1 cellular context compared by ENCODE assay signal in genomic region chr12:122730215-122731014, GRCh38.
A peak's percentile ranks its signal among the peaks of the same experiment; 100 is the strongest.
TF ChIP-seq lines count a peak whose summit lies in the region.

A gene with protein sequence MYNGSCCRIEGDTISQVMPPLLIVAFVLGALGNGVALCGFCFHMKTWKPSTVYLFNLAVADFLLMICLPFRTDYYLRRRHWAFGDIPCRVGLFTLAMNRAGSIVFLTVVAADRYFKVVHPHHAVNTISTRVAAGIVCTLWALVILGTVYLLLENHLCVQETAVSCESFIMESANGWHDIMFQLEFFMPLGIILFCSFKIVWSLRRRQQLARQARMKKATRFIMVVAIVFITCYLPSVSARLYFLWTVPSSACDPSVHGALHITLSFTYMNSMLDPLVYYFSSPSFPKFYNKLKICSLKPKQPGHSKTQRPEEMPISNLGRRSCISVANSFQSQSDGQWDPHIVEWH (minus strand): TSS chr12:122730844. CDS start chr12:122730339, 505 bp downstream.

TF ChIP-seq in HepG2, 621 proteins besides CTCF, POLR2A, EP300 and RAD21 (continued from another document):
- TF ChIP-seq REL (CRISPR knock-in tag; conservative IDR thresholded peaks at IDR 0.05) (no peak), ARID4A (CRISPR knock-in tag; IDR thresholded peaks at IDR 0.05; ENCODE audit: borderline replicate concordance) (peak; percentile 22), ZNF572 (CRISPR knock-in tag; IDR thresholded peaks at IDR 0.05) (peak; percentile 93; the same call in 1 of the 2 replicates), ZNF263 (CRISPR knock-in tag; IDR thresholded peaks at IDR 0.05) (peak; percentile 97), ZNF777 (CRISPR knock-in tag; IDR thresholded peaks at IDR 0.05) (peak; percentile 35; the same call in 1 of the 2 replicates), HIVEP1 (CRISPR knock-in tag; IDR thresholded peaks at IDR 0.05) (0 out of 2 replicates have a peak, but pooled peaks have one; percentile 20), ZNF556 (CRISPR knock-in tag; IDR thresholded peaks at IDR 0.05; ENCODE audit: borderline replicate concordance) (0 out of 2 replicates have a peak, but pooled peaks have one; percentile 20), ZBTB38 (CRISPR knock-in tag; IDR thresholded peaks at IDR 0.05) (peak; percentile 19; the same call in 1 of the 2 replicates), SIX1 (CRISPR knock-in tag; IDR thresholded peaks at IDR 0.05; ENCODE audit: borderline replicate concordance) (no peak), ZNF292 (CRISPR knock-in tag; IDR thresholded peaks at IDR 0.05; ENCODE audit: borderline replicate concordance, low read depth) (peak; percentile 39; the same call in 1 of the 2 replicates), RAD51 (IDR thresholded peaks at IDR 0.05; ENCODE audit: borderline replicate concordance) (no peak), MED8 (CRISPR knock-in tag; IDR thresholded peaks at IDR 0.05; ENCODE audit: insufficient replicate concordance) (peak; percentile 24), PHF20 (CRISPR knock-in tag; IDR thresholded peaks at IDR 0.05) (peak; percentile 27; the same call in 1 of the 2 replicates), SOX5 (CRISPR knock-in tag; IDR thresholded peaks at IDR 0.05; ENCODE audit: borderline replicate concordance) (0 out of 2 replicates have a peak, but pooled peaks have one; percentile 3), PPARG (CRISPR knock-in tag; conservative IDR thresholded peaks at IDR 0.05) (peak; percentile 82), KLF11 (CRISPR knock-in tag; IDR thresholded peaks at IDR 0.05) (0 out of 2 replicates have a peak, but pooled peaks have one; percentile 38), TAF1 (CRISPR knock-in tag; IDR thresholded peaks at IDR 0.05) (0 out of 2 replicates have a peak, but pooled peaks have one; percentile 27), ZNF124 (CRISPR knock-in tag; IDR thresholded peaks at IDR 0.05) (0 out of 2 replicates have a peak, but pooled peaks have one; percentile 14), SIN3A (IDR thresholded peaks at IDR 0.05; ENCODE audit: borderline replicate concordance, low read depth, low read length) (0 out of 2 replicates have a peak, but pooled peaks have one; percentile 27), ZNF747 (CRISPR knock-in tag; IDR thresholded peaks at IDR 0.05; ENCODE audit: borderline replicate concordance) (no peak), ZNF674 (CRISPR knock-in tag; IDR thresholded peaks at IDR 0.05; ENCODE audit: low read depth) (no peak), ZNF550 (CRISPR knock-in tag; IDR thresholded peaks at IDR 0.05; ENCODE audit: borderline replicate concordance) (no peak), ZFX (CRISPR knock-in tag; IDR thresholded peaks at IDR 0.05; ENCODE audit: low read depth) (peak; percentile 15; the same call in 1 of the 2 replicates), RXRB (CRISPR knock-in tag; IDR thresholded peaks at IDR 0.05; ENCODE audit: borderline replicate concordance) (peak; percentile 29), ZZZ3 (CRISPR knock-in tag; IDR thresholded peaks at IDR 0.05; ENCODE audit: borderline replicate concordance) (no peak), MTA1 (CRISPR knock-in tag; IDR thresholded peaks at IDR 0.05; ENCODE audit: borderline replicate concordance) (0 out of 2 replicates have a peak, but pooled peaks have one; percentile 6), MEF2D (CRISPR knock-in tag; IDR thresholded peaks at IDR 0.05) (0 out of 2 replicates have a peak, but pooled peaks have one; percentile 58), KDM5B (CRISPR knock-in tag; IDR thresholded peaks at IDR 0.05; ENCODE audit: borderline replicate concordance) (peak; percentile 58; the same call in 1 of the 2 replicates), HES4 (CRISPR knock-in tag; IDR thresholded peaks at IDR 0.05; ENCODE audit: borderline replicate concordance) (0 out of 2 replicates have a peak, but pooled peaks have one; percentile 44), SALL1 (CRISPR knock-in tag; IDR thresholded peaks at IDR 0.05) (peak; percentile 34; the same call in 1 of the 2 replicates), RXRA (CRISPR knock-in tag; IDR thresholded peaks at IDR 0.05) (peak; percentile 62), ERF (CRISPR knock-in tag; IDR thresholded peaks at IDR 0.05) (peak; percentile 33; the same call in 1 of the 2 replicates)
- TF ChIP-seq, protein P1, sequence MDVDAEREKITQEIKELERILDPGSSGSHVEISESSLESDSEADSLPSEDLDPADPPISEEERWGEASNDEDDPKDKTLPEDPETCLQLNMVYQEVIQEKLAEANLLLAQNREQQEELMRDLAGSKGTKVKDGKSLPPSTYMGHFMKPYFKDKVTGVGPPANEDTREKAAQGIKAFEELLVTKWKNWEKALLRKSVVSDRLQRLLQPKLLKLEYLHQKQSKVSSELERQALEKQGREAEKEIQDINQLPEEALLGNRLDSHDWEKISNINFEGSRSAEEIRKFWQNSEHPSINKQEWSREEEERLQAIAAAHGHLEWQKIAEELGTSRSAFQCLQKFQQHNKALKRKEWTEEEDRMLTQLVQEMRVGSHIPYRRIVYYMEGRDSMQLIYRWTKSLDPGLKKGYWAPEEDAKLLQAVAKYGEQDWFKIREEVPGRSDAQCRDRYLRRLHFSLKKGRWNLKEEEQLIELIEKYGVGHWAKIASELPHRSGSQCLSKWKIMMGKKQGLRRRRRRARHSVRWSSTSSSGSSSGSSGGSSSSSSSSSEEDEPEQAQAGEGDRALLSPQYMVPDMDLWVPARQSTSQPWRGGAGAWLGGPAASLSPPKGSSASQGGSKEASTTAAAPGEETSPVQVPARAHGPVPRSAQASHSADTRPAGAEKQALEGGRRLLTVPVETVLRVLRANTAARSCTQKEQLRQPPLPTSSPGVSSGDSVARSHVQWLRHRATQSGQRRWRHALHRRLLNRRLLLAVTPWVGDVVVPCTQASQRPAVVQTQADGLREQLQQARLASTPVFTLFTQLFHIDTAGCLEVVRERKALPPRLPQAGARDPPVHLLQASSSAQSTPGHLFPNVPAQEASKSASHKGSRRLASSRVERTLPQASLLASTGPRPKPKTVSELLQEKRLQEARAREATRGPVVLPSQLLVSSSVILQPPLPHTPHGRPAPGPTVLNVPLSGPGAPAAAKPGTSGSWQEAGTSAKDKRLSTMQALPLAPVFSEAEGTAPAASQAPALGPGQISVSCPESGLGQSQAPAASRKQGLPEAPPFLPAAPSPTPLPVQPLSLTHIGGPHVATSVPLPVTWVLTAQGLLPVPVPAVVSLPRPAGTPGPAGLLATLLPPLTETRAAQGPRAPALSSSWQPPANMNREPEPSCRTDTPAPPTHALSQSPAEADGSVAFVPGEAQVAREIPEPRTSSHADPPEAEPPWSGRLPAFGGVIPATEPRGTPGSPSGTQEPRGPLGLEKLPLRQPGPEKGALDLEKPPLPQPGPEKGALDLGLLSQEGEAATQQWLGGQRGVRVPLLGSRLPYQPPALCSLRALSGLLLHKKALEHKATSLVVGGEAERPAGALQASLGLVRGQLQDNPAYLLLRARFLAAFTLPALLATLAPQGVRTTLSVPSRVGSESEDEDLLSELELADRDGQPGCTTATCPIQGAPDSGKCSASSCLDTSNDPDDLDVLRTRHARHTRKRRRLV (CRISPR knock-in tag; IDR thresholded peaks at IDR 0.05): 0 out of 2 replicates have a peak, but pooled peaks have one; percentile 33
- TF ChIP-seq, protein P2, sequence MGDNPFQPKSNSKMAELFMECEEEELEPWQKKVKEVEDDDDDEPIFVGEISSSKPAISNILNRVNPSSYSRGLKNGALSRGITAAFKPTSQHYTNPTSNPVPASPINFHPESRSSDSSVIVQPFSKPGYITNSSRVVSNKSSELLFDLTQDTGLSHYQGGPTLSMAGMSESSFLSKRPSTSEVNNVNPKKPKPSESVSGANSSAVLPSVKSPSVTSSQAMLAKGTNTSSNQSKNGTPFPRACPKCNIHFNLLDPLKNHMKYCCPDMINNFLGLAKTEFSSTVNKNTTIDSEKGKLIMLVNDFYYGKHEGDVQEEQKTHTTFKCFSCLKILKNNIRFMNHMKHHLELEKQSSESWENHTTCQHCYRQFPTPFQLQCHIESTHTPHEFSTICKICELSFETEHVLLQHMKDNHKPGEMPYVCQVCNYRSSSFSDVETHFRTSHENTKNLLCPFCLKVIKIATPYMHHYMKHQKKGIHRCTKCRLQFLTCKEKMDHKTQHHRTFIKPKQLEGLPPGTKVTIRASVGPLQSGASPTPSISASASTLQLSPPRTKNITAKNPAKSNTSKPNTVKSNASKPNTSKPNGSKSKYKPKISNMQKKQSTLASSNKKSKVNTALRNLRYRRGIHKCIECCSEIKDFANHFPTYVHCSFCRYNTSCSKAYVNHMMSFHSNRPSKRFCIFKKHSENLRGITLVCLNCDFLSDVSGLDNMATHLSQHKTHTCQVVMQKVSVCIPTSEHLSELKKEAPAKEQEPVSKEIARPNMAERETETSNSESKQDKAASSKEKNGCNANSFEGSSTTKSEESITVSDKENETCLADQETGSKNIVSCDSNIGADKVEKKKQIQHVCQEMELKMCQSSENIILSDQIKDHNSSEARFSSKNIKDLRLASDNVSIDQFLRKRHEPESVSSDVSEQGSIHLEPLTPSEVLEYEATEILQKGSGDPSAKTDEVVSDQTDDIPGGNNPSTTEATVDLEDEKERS (CRISPR knock-in tag; IDR thresholded peaks at IDR 0.05): peak; percentile 55; the same call in 1 of the 2 replicates
- TF ChIP-seq, protein P3, sequence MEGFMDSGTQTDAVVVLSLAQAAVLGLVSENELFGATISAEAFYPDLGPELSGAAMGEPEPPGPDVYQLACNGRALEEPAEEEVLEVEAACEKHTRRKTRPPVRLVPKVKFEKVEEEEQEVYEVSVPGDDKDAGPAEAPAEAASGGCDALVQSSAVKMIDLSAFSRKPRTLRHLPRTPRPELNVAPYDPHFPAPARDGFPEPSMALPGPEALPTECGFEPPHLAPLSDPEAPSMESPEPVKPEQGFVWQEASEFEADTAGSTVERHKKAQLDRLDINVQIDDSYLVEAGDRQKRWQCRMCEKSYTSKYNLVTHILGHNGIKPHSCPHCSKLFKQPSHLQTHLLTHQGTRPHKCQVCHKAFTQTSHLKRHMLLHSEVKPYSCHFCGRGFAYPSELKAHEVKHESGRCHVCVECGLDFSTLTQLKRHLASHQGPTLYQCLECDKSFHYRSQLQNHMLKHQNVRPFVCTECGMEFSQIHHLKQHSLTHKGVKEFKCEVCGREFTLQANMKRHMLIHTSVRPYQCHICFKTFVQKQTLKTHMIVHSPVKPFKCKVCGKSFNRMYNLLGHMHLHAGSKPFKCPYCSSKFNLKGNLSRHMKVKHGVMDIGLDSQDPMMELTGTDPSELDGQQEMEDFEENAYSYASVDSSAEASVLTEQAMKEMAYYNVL (CRISPR knock-in tag; IDR thresholded peaks at IDR 0.05; ENCODE audit: borderline replicate concordance): peak; percentile 68; the same call in 1 of the 2 replicates
- TF ChIP-seq, protein P4, sequence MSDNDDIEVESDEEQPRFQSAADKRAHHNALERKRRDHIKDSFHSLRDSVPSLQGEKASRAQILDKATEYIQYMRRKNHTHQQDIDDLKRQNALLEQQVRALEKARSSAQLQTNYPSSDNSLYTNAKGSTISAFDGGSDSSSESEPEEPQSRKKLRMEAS (IDR thresholded peaks at IDR 0.05): 0 out of 2 replicates have a peak, but pooled peaks have one; percentile 22
- TF ChIP-seq, protein P5, sequence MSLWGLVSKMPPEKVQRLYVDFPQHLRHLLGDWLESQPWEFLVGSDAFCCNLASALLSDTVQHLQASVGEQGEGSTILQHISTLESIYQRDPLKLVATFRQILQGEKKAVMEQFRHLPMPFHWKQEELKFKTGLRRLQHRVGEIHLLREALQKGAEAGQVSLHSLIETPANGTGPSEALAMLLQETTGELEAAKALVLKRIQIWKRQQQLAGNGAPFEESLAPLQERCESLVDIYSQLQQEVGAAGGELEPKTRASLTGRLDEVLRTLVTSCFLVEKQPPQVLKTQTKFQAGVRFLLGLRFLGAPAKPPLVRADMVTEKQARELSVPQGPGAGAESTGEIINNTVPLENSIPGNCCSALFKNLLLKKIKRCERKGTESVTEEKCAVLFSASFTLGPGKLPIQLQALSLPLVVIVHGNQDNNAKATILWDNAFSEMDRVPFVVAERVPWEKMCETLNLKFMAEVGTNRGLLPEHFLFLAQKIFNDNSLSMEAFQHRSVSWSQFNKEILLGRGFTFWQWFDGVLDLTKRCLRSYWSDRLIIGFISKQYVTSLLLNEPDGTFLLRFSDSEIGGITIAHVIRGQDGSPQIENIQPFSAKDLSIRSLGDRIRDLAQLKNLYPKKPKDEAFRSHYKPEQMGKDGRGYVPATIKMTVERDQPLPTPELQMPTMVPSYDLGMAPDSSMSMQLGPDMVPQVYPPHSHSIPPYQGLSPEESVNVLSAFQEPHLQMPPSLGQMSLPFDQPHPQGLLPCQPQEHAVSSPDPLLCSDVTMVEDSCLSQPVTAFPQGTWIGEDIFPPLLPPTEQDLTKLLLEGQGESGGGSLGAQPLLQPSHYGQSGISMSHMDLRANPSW (CRISPR knock-in tag; IDR thresholded peaks at IDR 0.05; ENCODE audit: borderline replicate concordance): no peak
- TF ChIP-seq, protein P6, sequence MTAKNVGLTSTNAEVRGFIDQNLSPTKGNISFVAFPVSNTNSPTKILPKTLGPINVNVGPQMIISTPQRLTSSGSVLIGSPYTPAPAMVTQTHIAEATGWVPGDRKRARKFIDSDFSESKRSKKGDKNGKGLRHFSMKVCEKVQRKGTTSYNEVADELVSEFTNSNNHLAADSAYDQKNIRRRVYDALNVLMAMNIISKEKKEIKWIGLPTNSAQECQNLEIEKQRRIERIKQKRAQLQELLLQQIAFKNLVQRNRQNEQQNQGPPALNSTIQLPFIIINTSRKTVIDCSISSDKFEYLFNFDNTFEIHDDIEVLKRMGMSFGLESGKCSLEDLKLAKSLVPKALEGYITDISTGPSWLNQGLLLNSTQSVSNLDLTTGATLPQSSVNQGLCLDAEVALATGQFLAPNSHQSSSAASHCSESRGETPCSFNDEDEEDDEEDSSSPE (CRISPR knock-in tag; IDR thresholded peaks at IDR 0.05): 0 out of 2 replicates have a peak, but pooled peaks have one; percentile 27
